In genomic region chr21:15462092-15462491, GRCh38 we compare ENCODE assay signal across 26 cellular contexts.
"Had no signal": no experiment of that assay in that cellular context is flagged by ENCODE, and none has a peak within 500 bp of the region (broad histone marks: within the 10 kb centered on the region; RNA-seq: fewer than 3 reads in every experiment).

No MANE protein-coding gene starts in this region.

- H3K4me3 ChIP-seq: colonic mucosa, esophagus squamous epithelium, gastrocnemius medialis, heart right ventricle, left lung, lower lobe of right lung, mucosa of descending colon had no signal

- H3K36me3 ChIP-seq: colonic mucosa, esophagus squamous epithelium, gastrocnemius medialis, heart right ventricle, left lung, lower lobe of right lung had no signal

- H3K27ac ChIP-seq: colonic mucosa, epithelial cell of prostate, esophagus squamous epithelium, gastrocnemius medialis, heart right ventricle, left lung, lower lobe of right lung had no signal

- FAIRE-seq: endometrium, islet of Langerhans, keratinocyte had no signal

- H3K4me1 ChIP-seq: colonic mucosa, esophagus squamous epithelium, heart right ventricle, left lung, lower lobe of right lung had no signal

- H3K9me3 ChIP-seq: colonic mucosa, esophagus squamous epithelium, gastrocnemius medialis, heart right ventricle, left lung, lower lobe of right lung, mucosa of descending colon had no signal

- H3K27me3 ChIP-seq: colonic mucosa, esophagus squamous epithelium, gastrocnemius medialis, heart right ventricle, left lung had no signal

- H3K27me3 Mint-ChIP-seq: dendritic cell treated with granulocyte-macrophage colony-stimulating factor and Interleukin-4, amounts not matched to agents 40 ng/mL and 50 ng/mL, for 4 days had no signal

- H3K4me3 Mint-ChIP-seq: dendritic cell treated with granulocyte-macrophage colony-stimulating factor and Interleukin-4, amounts not matched to agents 40 ng/mL and 50 ng/mL, for 4 days; effector memory CD8-positive, alpha-beta T cell; endodermal cell; mesothelial cell of epicardium had no signal

- H3K9me3 Mint-ChIP-seq: dendritic cell treated with granulocyte-macrophage colony-stimulating factor and Interleukin-4, amounts not matched to agents 40 ng/mL and 50 ng/mL, for 4 days; effector memory CD8-positive, alpha-beta T cell; mesothelial cell of epicardium had no signal

- H3K36me3 Mint-ChIP-seq: mesothelial cell of epicardium had no signal

- DNase-seq: colonic mucosa; cortex of kidney; effector CD8-positive, alpha-beta T cell; effector memory CD8-positive, alpha-beta T cell; endodermal cell; erythroblast; esophagus squamous epithelium; foreskin fibroblast; foreskin melanocyte; gastrocnemius medialis; glutamatergic neuron; head of caudate nucleus; heart right ventricle; hippocampal formation; left cardiac atrium; left lung; left ventricle myocardium superior; lower lobe of right lung; mesenchymal stem cell; mucosa of descending colon had no signal

- H3K27ac Mint-ChIP-seq: dendritic cell treated with granulocyte-macrophage colony-stimulating factor and Interleukin-4, amounts not matched to agents 40 ng/mL and 50 ng/mL, for 4 days; effector memory CD8-positive, alpha-beta T cell; endodermal cell; mesothelial cell of epicardium had no signal
